Comparison of ENCODE assay signal across 10 cellular contexts in the genomic region with DNA sequence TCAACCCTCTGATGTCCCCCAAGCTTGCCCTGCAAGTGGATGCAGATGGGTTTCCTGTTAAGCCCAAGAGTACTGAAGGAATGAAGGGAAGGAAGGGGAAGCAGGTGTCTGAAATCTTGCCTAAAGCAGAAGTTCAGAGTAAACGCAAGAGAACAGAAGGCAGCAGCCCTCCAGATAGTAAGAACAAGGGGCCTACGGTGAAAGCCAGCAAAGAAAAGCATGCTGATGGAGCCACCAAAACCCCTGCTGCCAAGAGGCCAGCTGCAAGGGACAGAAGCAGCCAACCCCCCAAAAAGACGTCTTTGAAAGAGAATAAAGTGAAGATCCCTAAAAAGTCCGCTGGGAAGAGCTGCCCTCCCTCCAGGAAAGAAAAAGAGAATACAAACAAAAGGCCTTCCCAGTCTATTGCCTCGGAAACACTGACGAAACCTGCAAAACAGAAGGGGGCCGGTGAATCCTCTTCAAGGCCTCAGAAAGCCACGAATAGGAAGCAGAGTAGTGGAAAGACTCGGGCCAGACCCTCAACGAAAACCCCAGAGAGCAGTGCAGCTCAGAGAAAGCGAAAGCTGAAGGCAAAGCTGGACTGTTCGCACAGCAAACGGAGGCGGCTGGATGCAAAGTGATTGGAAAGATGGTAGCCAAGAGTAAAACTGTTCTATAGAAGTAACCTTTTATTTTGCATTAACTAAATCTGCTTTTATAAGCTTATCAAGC.
DNase-seq lines count a peak whose midpoint lies in the region; ATAC-seq and TF ChIP-seq lines count a peak whose summit lies in the region.
"Had no signal": no experiment of that assay in that cellular context is flagged by ENCODE, and none has a peak within 500 bp of the region (broad histone marks: within the 10 kb centered on the region; RNA-seq: fewer than 3 reads in every experiment).

No MANE protein-coding gene starts in this region.

- H3K4me1 Mint-ChIP-seq in neural crest cell = peaks cover 23% of the 10 kb centered on the region
- no peaks in the 10 kb centered on the region for H3K4me1 Mint-ChIP-seq in activated T-helper 17 cell treated with anti-CD3 and anti-CD28 coated beads, Interleukin-2, amount 50 U/mL, for 72 hours

- H3K27me3 ChIP-seq in adipocyte (replicated peaks; ENCODE audit: control insufficient read depth, insufficient read depth, low read length) (no peaks in the 10 kb centered on the region), BE2C (no peaks in the 10 kb centered on the region)

- H3K27ac Mint-ChIP-seq in neural crest cell (ENCODE audit: unreplicated experiment) = peak overlapping the region; percentile 81
- no peak overlapping the region for H3K27ac Mint-ChIP-seq in activated T-helper 17 cell treated with anti-CD3 and anti-CD28 coated beads, Interleukin-2, amount 50 U/mL, for 72 hours

- peaks cover 20% of the 10 kb centered on the region for H3K36me3 ChIP-seq in adipocyte (ENCODE audit: control insufficient read depth, insufficient read depth, low read length, severe bottlenecking)
- peaks cover 11% of the 10 kb centered on the region; the same call in 1 of the 2 replicates for H3K36me3 ChIP-seq in BE2C

- peak overlapping the region; percentile 54 for H3K4me3 Mint-ChIP-seq in neural crest cell
- no peak overlapping the region for H3K4me3 Mint-ChIP-seq in activated T-helper 17 cell treated with anti-CD3 and anti-CD28 coated beads, Interleukin-2, amount 50 U/mL, for 72 hours

- H3K4me3 ChIP-seq in adipocyte (ENCODE audit: low read length) (peak overlapping the region; percentile 68), BE2C (ENCODE audit: low read depth, low read length) (no peak overlapping the region)

- peaks cover 24% of the 10 kb centered on the region for H3K36me3 Mint-ChIP-seq in neural crest cell (ENCODE audit: low read depth)
- H3K36me3 Mint-ChIP-seq in activated T-helper 17 cell treated with anti-CD3 and anti-CD28 coated beads, Interleukin-2, amount 50 U/mL, for 72 hours (ENCODE audit: low read depth) = peaks cover 21% of the 10 kb centered on the region

- H3K4me1 ChIP-seq in adipocyte (ENCODE audit: control insufficient read depth, insufficient read depth, low read length) = peaks cover 26% of the 10 kb centered on the region
- H3K4me1 ChIP-seq in BE2C = no peaks in the 10 kb centered on the region
- H3K4me1 ChIP-seq: Caco-2 had no signal

- H3K9me3 Mint-ChIP-seq in neural crest cell = no peaks in the 10 kb centered on the region
- no peaks in the 10 kb centered on the region for H3K9me3 Mint-ChIP-seq in activated T-helper 17 cell treated with anti-CD3 and anti-CD28 coated beads, Interleukin-2, amount 50 U/mL, for 72 hours

- H3K27me3 Mint-ChIP-seq in neural crest cell (ENCODE audit: low read depth) = no peaks in the 10 kb centered on the region
- H3K27me3 Mint-ChIP-seq in activated T-helper 17 cell treated with anti-CD3 and anti-CD28 coated beads, Interleukin-2, amount 50 U/mL, for 72 hours = no peaks in the 10 kb centered on the region

- no peaks in the 10 kb centered on the region for H3K9me3 ChIP-seq in adipocyte (ENCODE audit: control insufficient read depth, low read length)
- H3K9me3 ChIP-seq in BE2C = no peaks in the 10 kb centered on the region
- H3K9me3 ChIP-seq: Caco-2 had no signal

- H3K9ac ChIP-seq in adipocyte (ENCODE audit: low read length) = peak overlapping the region; percentile 69

- peak; percentile 78 for ATAC-seq in HG02642 (IDR thresholded peaks at IDR 0.05; ENCODE audit: poor library complexity, unreplicated experiment)
- no peak for ATAC-seq in activated T-helper 17 cell treated with anti-CD3 and anti-CD28 coated beads, Interleukin-2, amount 50 U/mL, for 72 hours (replicated peaks)
- ATAC-seq: Right ventricle myocardium inferior had no signal

- no peak for TF ChIP-seq CTCF in neural crest cell (conservative IDR thresholded peaks at IDR 0.05)
- TF ChIP-seq CTCF in BE2C (IDR thresholded peaks at IDR 0.05; ENCODE audit: low read depth, low read length) = no peak

- DNase-seq in GF-D8 (lab: John Stamatoyannopoulos, UW) = peak; percentile 79
- DNase-seq in adipocyte (ENCODE audit: low read depth) = no peak
- no peak for DNase-seq in neural crest cell (ENCODE audit: low read depth, low spot score)
- DNase-seq in stimulated activated CD4-positive, alpha-beta T cell treated with anti-CD3 and anti-CD28 coated beads, Interleukin-2, amount 100 ng/mL, for 24 hours = no peak
- no peak for DNase-seq in BE2C
- no peak for DNase-seq in NOMO-1 treated with DMSO at 0.1 percent for 48 hours (lab: John Stamatoyannopoulos, UW; ENCODE audit: unreplicated experiment)
- DNase-seq: Caco-2 had no signal
